In genomic region chr4:110198472-110199419, GRCh38 we compare ENCODE assay signal across 8 cellular contexts. TPM values are rescaled to one million over a fixed set of nuclear protein-coding genes. Genes with fewer than 3 reads are reported as not detected.
DNase-seq lines count a peak whose midpoint lies in the region; ATAC-seq and TF ChIP-seq lines count a peak whose summit lies in the region.

TSS of gene ELOVL6 (minus strand) at chr4:110198615. CDS start at chr4:110198335, 280 bp downstream.

- H3K9ac ChIP-seq in iPS-18a (ENCODE audit: low read length), result peak within 1 kb of the TSS; percentile 93

- H3K4me1 ChIP-seq in iPS-18a (ENCODE audit: control insufficient read depth, low read depth, low read length) (peaks cover 23% of the 10 kb centered on the region), sigmoid colon (peaks cover 0 to 21% (median 15%) of the 10 kb centered on the region in 4 donors)

- peak within 1 kb of the TSS; percentile 98 for H3K27ac Mint-ChIP-seq in T-helper 1 cell treated with Interleukin-12 subunit alpha and Interleukin-12 subunit beta and Interleukin-4 antibody, amounts not matched to agents 30 μg/mL and 1 μg/mL, for 36 hours

- H3K27ac ChIP-seq in iPS-18a (ENCODE audit: low read length) (peak within 1 kb of the TSS; percentile 82), sigmoid colon (peak within 1 kb of the TSS; percentile 84 to 87 (median 86))

- in situ Hi-C loops in T47D (cut with HindIII; ENCODE audit: low pct_unique_long_range_greater_than_20kb, low sequenced_read_pairs), result no loop called here

- ATAC-seq in GM19351 (IDR thresholded peaks at IDR 0.05; ENCODE audit: unreplicated experiment) (peak; percentile 17), GM19328 (IDR thresholded peaks at IDR 0.05; ENCODE audit: unreplicated experiment) (no peak)

- H3K27me3 Mint-ChIP-seq in T-helper 1 cell treated with Interleukin-12 subunit alpha and Interleukin-12 subunit beta and Interleukin-4 antibody, amounts not matched to agents 30 μg/mL and 1 μg/mL, for 36 hours (ENCODE audit: low read depth), result no peaks in the 10 kb centered on the region

- H3K36me3 ChIP-seq in iPS-18a (ENCODE audit: control insufficient read depth, low read depth, low read length) (no peaks in the 10 kb centered on the region), sigmoid colon (no peaks in the 10 kb centered on the region)

- no peak for TF ChIP-seq POLR2A in sigmoid colon (IDR thresholded peaks at IDR 0.05)

- peaks cover 5% of the 10 kb centered on the region for H3K36me3 Mint-ChIP-seq in T-helper 1 cell treated with Interleukin-12 subunit alpha and Interleukin-12 subunit beta and Interleukin-4 antibody, amounts not matched to agents 30 μg/mL and 1 μg/mL, for 36 hours (ENCODE audit: low read depth)

- TF ChIP-seq EP300 in sigmoid colon (IDR thresholded peaks at IDR 0.05), result no peak

- TF ChIP-seq CTCF in sigmoid colon (IDR thresholded peaks at IDR 0.05), result no peak

- DNase-seq in Ammon's horn (ENCODE audit: low spot score) (peak; percentile 82), NAMALWA (ENCODE audit: low spot score) (peak; percentile 55), T47D (ENCODE audit: low read depth in 1 of 2, low spot score in 1 of 2) (peak; percentile 21 to 61), sigmoid colon (peak; percentile 79)

- intact Hi-C loops in sigmoid colon (cut with DNase I), result loop anchor here (5.0 to 10.0 kb wide), 4 partner anchors 151 to 1574 kb away; partner anchors contain the start of genes GAR1 and RPL34

- H3K4me1 Mint-ChIP-seq in T-helper 1 cell treated with Interleukin-12 subunit alpha and Interleukin-12 subunit beta and Interleukin-4 antibody, amounts not matched to agents 30 μg/mL and 1 μg/mL, for 36 hours (ENCODE audit: low read depth), result peaks cover 18% of the 10 kb centered on the region

- peak within 1 kb of the TSS; percentile 93 for H3K4me3 ChIP-seq in iPS-18a (ENCODE audit: low read length)
- peak within 1 kb of the TSS; percentile 63 to 91 (median 86) for H3K4me3 ChIP-seq in sigmoid colon

- H3K9me3 ChIP-seq in iPS-18a (ENCODE audit: control insufficient read depth, low read depth, low read length), result no peaks in the 10 kb centered on the region
- H3K9me3 ChIP-seq in sigmoid colon, result no peaks in the 10 kb centered on the region

- H3K27me3 ChIP-seq in iPS-18a (ENCODE audit: control insufficient read depth, insufficient read depth, low read length) (no peaks in the 10 kb centered on the region), sigmoid colon (no peaks in the 10 kb centered on the region)

- H3K9me3 Mint-ChIP-seq in T-helper 1 cell treated with Interleukin-12 subunit alpha and Interleukin-12 subunit beta and Interleukin-4 antibody, amounts not matched to agents 30 μg/mL and 1 μg/mL, for 36 hours, result no peaks in the 10 kb centered on the region

- peak within 1 kb of the TSS; percentile 100 for H3K4me3 Mint-ChIP-seq in T-helper 1 cell treated with Interleukin-12 subunit alpha and Interleukin-12 subunit beta and Interleukin-4 antibody, amounts not matched to agents 30 μg/mL and 1 μg/mL, for 36 hours

- WGBS in sigmoid colon, 2 donors, result 1 to 2% methylated on average over 45 of the region's 45 CpGs

RNA-seq across cellular contexts. Expression of gene ELOVL6, which starts in this region (rescaled TPM):
- 1 to 10 TPM; 1.2 to 4.7 (median 2.4) TPM for total RNA-seq in sigmoid colon
- polyA plus RNA-seq in sigmoid colon, result 10 to 100 TPM in 2 of 3 donors, 1 to 10 TPM in 1; 5.4 to 43.6 (median 11.1) TPM
